21 cellular contexts compared by ENCODE assay signal in the genomic region with DNA sequence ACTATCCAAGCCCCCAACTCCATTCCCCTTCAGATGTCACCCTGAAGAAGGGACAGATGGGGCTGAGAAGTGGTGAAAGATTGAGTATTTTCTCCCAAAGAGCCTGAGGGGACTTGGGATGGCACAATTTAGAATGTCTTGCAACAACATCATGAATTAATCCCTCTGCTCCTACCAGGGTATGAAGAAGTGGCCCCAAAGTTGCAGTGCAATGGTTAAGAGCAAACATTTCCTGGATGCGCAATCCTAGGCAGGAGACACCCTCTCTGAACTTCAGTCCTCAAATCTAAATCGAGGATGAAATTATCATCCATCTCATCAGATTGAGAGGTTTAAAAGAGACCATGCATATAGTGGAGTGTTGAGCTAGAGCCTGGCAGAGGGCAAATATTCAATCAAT. TPM values are rescaled to one million over a fixed set of nuclear protein-coding genes. Genes with fewer than 3 reads are reported as not detected.
DNase-seq lines count a peak whose midpoint lies in the region; ATAC-seq, FAIRE-seq and TF ChIP-seq lines count a peak whose summit lies in the region.
"Had no signal": no experiment of that assay in that cellular context is flagged by ENCODE, and none has a peak within 500 bp of the region (broad histone marks: within the 10 kb centered on the region; RNA-seq: fewer than 3 reads in every experiment).

No MANE protein-coding gene starts in this region.

- TF ChIP-seq CTCF in RWPE2 (IDR thresholded peaks at IDR 0.05; ENCODE audit: poor library complexity, severe bottlenecking) (no peak), foreskin keratinocyte (conservative IDR thresholded peaks at IDR 0.05) (no peak)

- no peak for FAIRE-seq in frontal cortex (lab: Jason Lieb, UNC)
- FAIRE-seq: GM19239 had no signal

- H3K4me3 ChIP-seq in RWPE2 (ENCODE audit: severe bottlenecking) (no peak overlapping the region), MG63 (no peak overlapping the region)
- H3K4me3 ChIP-seq: SK-N-MC had no signal

- peaks cover 9% of the 10 kb centered on the region for H3K9me3 ChIP-seq in RWPE2 (ENCODE audit: severe bottlenecking)
- H3K9me3 ChIP-seq in MG63 = peaks cover 20% of the 10 kb centered on the region

- H3K27me3 ChIP-seq in RWPE2 (ENCODE audit: insufficient read depth, poor library complexity, severe bottlenecking) (no peaks in the 10 kb centered on the region), foreskin keratinocyte (no peaks in the 10 kb centered on the region), MG63 (no peaks in the 10 kb centered on the region)

- ATAC-seq in RWPE2 (ENCODE audit: low read depth) (no peak), foreskin keratinocyte (no peak)
- ATAC-seq: PC-3, Right ventricle myocardium inferior had no signal

- H3K27ac ChIP-seq in RWPE2 (ENCODE audit: poor library complexity, severe bottlenecking) (peak overlapping the region; percentile 88), foreskin keratinocyte (peak overlapping the region; percentile 56)
- H3K27ac ChIP-seq: SK-N-MC had no signal

- DNase-seq in Kasumi-1 (lab: John Stamatoyannopoulos, UW) (peak; percentile 31 to 41), MV-4-11 (lab: John Stamatoyannopoulos, UW) (peak; percentile 53), RWPE2 (ENCODE audit: low spot score) (no peak), foreskin keratinocyte (no peak), frontal cortex (ENCODE audit: low spot score in 2 of 2) (no peak), MG63 (no peak)
- no peak for DNase-seq in activated CD4-positive, CD25-positive, alpha-beta regulatory T cell treated with anti-CD3 and anti-CD28 coated beads, Interleukin-2, amount 50 U/mL, for 72 hours
- DNase-seq: CD4-positive, alpha-beta T cell; COR-L47; DMS79; H7; NCI-H1105 treated with DMSO at 0.1 percent for 48 hours; NCI-H2029 treated with DMSO at 0.1 percent for 48 hours; NCI-H345; NCI-H524; NCI-H82; PC-3; SW 1271 had no signal

- H3K4me1 ChIP-seq in RWPE2 (ENCODE audit: insufficient read depth, poor library complexity, severe bottlenecking) = peaks cover 43% of the 10 kb centered on the region
- peaks cover 40% of the 10 kb centered on the region for H3K4me1 ChIP-seq in foreskin keratinocyte

- H3K36me3 ChIP-seq in RWPE2 (ENCODE audit: low read depth) (no peaks in the 10 kb centered on the region), MG63 (no peaks in the 10 kb centered on the region)

RNA-seq across cellular contexts. Expression of gene CITED4, which starts 28.6 kb away (rescaled TPM):
- total RNA-seq in foreskin keratinocyte (92.2 and 130 TPM in 2 replicates), frontal cortex (under 0.01 TPM)
- 149 and 243 TPM in 2 replicates for polyA plus RNA-seq in foreskin keratinocyte
- total RNA-seq in MG63 (2014; rRNA removed; shearing (Covaris generic); ENCODE audit: low replicate concordance) = 29.5 and 45.3 TPM in 2 replicates

Comparison
In these comparisons a context has a peak if more than half of its experiments do, and no peak if none do; other contexts are left out.
1. DNase-seq: peak in Kasumi-1 (2 of 2) and MV-4-11 (single experiment); none in RWPE2 (single experiment), foreskin keratinocyte (0 of 2), frontal cortex (0 of 2), activated CD4-positive, CD25-positive, alpha-beta regulatory T cell treated with anti-CD3 and anti-CD28 coated beads, Interleukin-2, amount 50 U/mL, for 72 hours (single experiment) and MG63 (single experiment).
2. RNA of gene CITED4, which starts 28.6 kb away (total RNA-seq): 92.2 to 130 TPM in foreskin keratinocyte and 29.5 to 45.3 TPM in MG63; under 0.01 TPM in frontal cortex (single experiment); every median in the first group is over 10 times any median in the second.